1 cellular context compared by ENCODE assay signal in genomic region chr1:116067564-116067887, GRCh38.
A peak's percentile ranks its signal among the peaks of the same experiment; 100 is the strongest.
TF ChIP-seq lines count a peak whose summit lies in the region.

No MANE protein-coding gene starts in this region.

TF ChIP-seq in K562, 482 proteins besides CTCF, POLR2A, EP300 and RAD21 (continued from another document):
- no peak for TF ChIP-seq NKRF (IDR thresholded peaks at IDR 0.05; ENCODE audit: borderline replicate concordance)
- TF ChIP-seq NONO (IDR thresholded peaks at IDR 0.05; ENCODE audit: low read depth in 2 of 2, low read length in 1 of 2): no peak
- no peak for TF ChIP-seq CEBPG (CRISPR knock-in tag; IDR thresholded peaks at IDR 0.05)
- peak in 1 of 2 experiments; percentile 86; a peak in 2 of 4 replicates for TF ChIP-seq CEBPG (tag; conservative IDR thresholded peaks at IDR 0.05 in 1 of 2, IDR thresholded peaks at IDR 0.05 in 1 of 2)
